In the genomic region with DNA sequence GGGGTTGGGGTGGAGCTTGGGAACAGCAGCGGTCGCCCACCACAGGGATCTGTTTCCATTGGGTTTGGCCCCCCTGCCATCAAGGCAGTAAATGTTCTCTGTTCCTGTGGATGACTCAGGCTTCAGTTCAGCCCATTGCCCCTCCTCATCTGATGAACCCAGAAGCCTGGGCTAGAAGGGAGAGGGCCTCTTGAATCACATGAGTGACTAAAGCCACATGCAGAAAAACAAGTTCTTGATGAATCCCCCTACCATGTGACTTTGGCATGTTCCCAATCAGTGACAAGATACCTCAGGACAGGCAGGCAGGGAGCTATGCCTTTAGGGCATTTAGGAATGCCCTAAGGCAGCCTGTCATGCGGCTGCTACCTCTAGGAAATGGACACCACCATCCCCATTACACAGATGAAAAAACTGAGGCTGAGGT, we compare ENCODE assay signal across 8 cellular contexts. TPM values are rescaled to one million over a fixed set of nuclear protein-coding genes. Genes with fewer than 3 reads are reported as not detected.
A peak's percentile ranks its signal among the peaks of the same experiment; 100 is the strongest.
DNase-seq lines count a peak whose midpoint lies in the region; ATAC-seq and TF ChIP-seq lines count a peak whose summit lies in the region.

No MANE protein-coding gene starts in this region.

- 80% methylated on average over 1 of the region's 3 CpGs for WGBS in esophagus muscularis mucosa
- WGBS in ovary, 3 donors = 69 to 84% (median 76%) methylated on average over 3 of the region's 3 CpGs

- TF ChIP-seq EP300 in esophagus muscularis mucosa (IDR thresholded peaks at IDR 0.05) (no peak), ovary (IDR thresholded peaks at IDR 0.05) (no peak)

- ATAC-seq in HG03159 (IDR thresholded peaks at IDR 0.05; ENCODE audit: unreplicated experiment) = no peak
- no peak for ATAC-seq in HG03439 (IDR thresholded peaks at IDR 0.05; ENCODE audit: unreplicated experiment)

- DNase-seq in Daoy (ENCODE audit: low read depth) (peak; percentile 81), Peyer's patch (peak in 1 of 3 donors; percentile 54), esophagus muscularis mucosa (ENCODE audit: extremely low spot score) (no peak), ovary (peak in 1 of 5 donors; percentile 70), GF-D8 (lab: John Stamatoyannopoulos, UW) (no peak), NCI-H187 (lab: John Stamatoyannopoulos, UW) (no peak)

- TF ChIP-seq POLR2A in Peyer's patch (IDR thresholded peaks at IDR 0.05) (no peak), esophagus muscularis mucosa (IDR thresholded peaks at IDR 0.05; ENCODE audit: low read depth) (no peak), ovary (IDR thresholded peaks at IDR 0.05) (no peak)

- H3K36me3 ChIP-seq in Peyer's patch (no peaks in the 10 kb centered on the region), esophagus muscularis mucosa (peaks cover 0 to 5% (median 0%) of the 10 kb centered on the region in 4 donors), ovary (no peaks in the 10 kb centered on the region)

- H3K27ac ChIP-seq in Peyer's patch (peak overlapping the region in 3 of 4 donors; percentile 7 to 82 (median 8)), esophagus muscularis mucosa (replicated peaks in 1 of 4) (peak overlapping the region; percentile 91 to 93 (median 93)), ovary (peak overlapping the region; percentile 68 to 91)

- H3K4me3 ChIP-seq in Peyer's patch = peak overlapping the region in 1 of 4 donors; percentile 83
- peak overlapping the region; percentile 86 to 99 (median 94) for H3K4me3 ChIP-seq in esophagus muscularis mucosa
- no peak overlapping the region for H3K4me3 ChIP-seq in ovary

- peaks cover 0 to 24% (median 1%) of the 10 kb centered on the region in 4 donors for H3K4me1 ChIP-seq in Peyer's patch
- H3K4me1 ChIP-seq in esophagus muscularis mucosa = peaks cover 54 to 88% (median 81%) of the 10 kb centered on the region in 4 donors
- H3K4me1 ChIP-seq in ovary (ENCODE audit: insufficient read depth) = peaks cover 23% of the 10 kb centered on the region

- H3K9me3 ChIP-seq in Peyer's patch = no peaks in the 10 kb centered on the region
- no peaks in the 10 kb centered on the region for H3K9me3 ChIP-seq in esophagus muscularis mucosa
- no peaks in the 10 kb centered on the region for H3K9me3 ChIP-seq in ovary

- intact Hi-C loops in esophagus muscularis mucosa (cut with DNase I) (loop anchor here (5.0 to 10.0 kb wide), 2 partner anchors 34 to 167 kb away; a partner anchor contains a TSS), ovary (cut with DNase I) (loop anchor here (5.0 to 10.0 kb wide), 4 partner anchors 34 to 169 kb away; a partner anchor contains a TSS)

- TF ChIP-seq CTCF in Peyer's patch (IDR thresholded peaks at IDR 0.05) = no peak
- no peak for TF ChIP-seq CTCF in esophagus muscularis mucosa (IDR thresholded peaks at IDR 0.05)
- TF ChIP-seq CTCF in ovary (IDR thresholded peaks at IDR 0.05) = no peak

- no peaks in the 10 kb centered on the region for H3K27me3 ChIP-seq in Peyer's patch
- H3K27me3 ChIP-seq in esophagus muscularis mucosa = no peaks in the 10 kb centered on the region
- no peaks in the 10 kb centered on the region for H3K27me3 ChIP-seq in ovary

RNA-seq across cellular contexts. Expression of a gene that starts 2.5 kb away (rescaled TPM):
- 10.9 and 13.7 TPM in 2 replicates for total RNA-seq in Daoy (2014; rRNA removed; shearing (Covaris generic))
- total RNA-seq in Peyer's patch (10 to 100 TPM in 3 of 4 donors, 1 to 10 TPM in 1; 5.8 to 26.4 (median 11.7) TPM), esophagus muscularis mucosa (10 to 100 TPM; 41.5 to 66.5 (median 49.2) TPM), ovary (10 to 100 TPM; 13.0 to 71.8 (median 61.1) TPM)
- 10 to 100 TPM; 16.6 to 49.9 TPM for polyA plus RNA-seq in ovary

Comparison
In these comparisons a context has a peak if more than half of its experiments do, and no peak if none do; other contexts are left out.
1. H3K27ac ChIP-seq: peak in every context shown above with its lines; median percentile 93 in esophagus muscularis mucosa; 80 in ovary; 8 in Peyer's patch.